1 cellular context compared by ENCODE assay signal in genomic region chr16:14564881-14565687, GRCh38.
TF ChIP-seq lines count a peak whose summit lies in the region.

No MANE protein-coding gene starts in this region.

TF ChIP-seq in HepG2, 621 proteins besides CTCF, POLR2A, EP300 and RAD21 (continued from another document):
- 0 out of 2 replicates have a peak, but pooled peaks have one; percentile 25 for TF ChIP-seq ZNF646 (CRISPR knock-in tag; IDR thresholded peaks at IDR 0.05)
- peak; percentile 19; the same call in 1 of the 2 replicates for TF ChIP-seq PATZ1 (CRISPR knock-in tag; IDR thresholded peaks at IDR 0.05)
- no peak for TF ChIP-seq SOX6 (IDR thresholded peaks at IDR 0.05)
- peak; percentile 58 for TF ChIP-seq SOX6 (CRISPR knock-in tag; IDR thresholded peaks at IDR 0.05)
- peak; percentile 24; the same call in 1 of the 2 replicates for TF ChIP-seq KAT8 (CRISPR knock-in tag; IDR thresholded peaks at IDR 0.05)
- peak; percentile 19; the same call in 1 of the 2 replicates for TF ChIP-seq CEBPG (CRISPR knock-in tag; IDR thresholded peaks at IDR 0.05)
- TF ChIP-seq ETV5 (CRISPR knock-in tag; IDR thresholded peaks at IDR 0.05; ENCODE audit: borderline replicate concordance): peak; percentile 17; the same call in 1 of the 2 replicates
- 0 out of 2 replicates have a peak, but pooled peaks have one; percentile 14 for TF ChIP-seq ELF3 (CRISPR knock-in tag; IDR thresholded peaks at IDR 0.05)
- no peak for TF ChIP-seq FOXP1 (IDR thresholded peaks at IDR 0.05)
- peak; percentile 55; the same call in 1 of the 2 replicates for TF ChIP-seq FOXP1 (CRISPR knock-in tag; IDR thresholded peaks at IDR 0.05)
- 0 out of 2 replicates have a peak, but pooled peaks have one; percentile 15 for TF ChIP-seq TFDP2 (CRISPR knock-in tag; IDR thresholded peaks at IDR 0.05)
- TF ChIP-seq GABPB1 (CRISPR knock-in tag; IDR thresholded peaks at IDR 0.05): no peak
- peak; percentile 18; the same call in 1 of the 2 replicates for TF ChIP-seq NFIC (IDR thresholded peaks at IDR 0.05; ENCODE audit: low read length)
- no peak for TF ChIP-seq ZBTB37 (CRISPR knock-in tag; IDR thresholded peaks at IDR 0.05)
- no peak for TF ChIP-seq DMTF1 (CRISPR knock-in tag; IDR thresholded peaks at IDR 0.05)
- peak; percentile 23; the same call in 1 of the 2 replicates for TF ChIP-seq PAXIP1 (CRISPR knock-in tag; conservative IDR thresholded peaks at IDR 0.05)
- no peak for TF ChIP-seq RXRB (CRISPR knock-in tag; IDR thresholded peaks at IDR 0.05; ENCODE audit: borderline replicate concordance)
- TF ChIP-seq MIXL1 (CRISPR knock-in tag; IDR thresholded peaks at IDR 0.05): 0 out of 2 replicates have a peak, but pooled peaks have one; percentile 61
- TF ChIP-seq THAP11 (CRISPR knock-in tag; IDR thresholded peaks at IDR 0.05): peak; percentile 41; the same call in 1 of the 2 replicates
- TF ChIP-seq PRDM15 (CRISPR knock-in tag; IDR thresholded peaks at IDR 0.05): no peak
- peak; percentile 58 for TF ChIP-seq FOXA3 (CRISPR knock-in tag; IDR thresholded peaks at IDR 0.05)
- 0 out of 2 replicates have a peak, but pooled peaks have one; percentile 20 for TF ChIP-seq ZGPAT (CRISPR knock-in tag; IDR thresholded peaks at IDR 0.05)
- peak; percentile 81; the same call in 1 of the 2 replicates for TF ChIP-seq SIX1 (CRISPR knock-in tag; IDR thresholded peaks at IDR 0.05; ENCODE audit: borderline replicate concordance)
- 0 out of 2 replicates have a peak, but pooled peaks have one; percentile 21 for TF ChIP-seq ZNF792 (CRISPR knock-in tag; IDR thresholded peaks at IDR 0.05)
- TF ChIP-seq CREB1 (IDR thresholded peaks at IDR 0.05): no peak
- TF ChIP-seq CREB1 (CRISPR knock-in tag; IDR thresholded peaks at IDR 0.05): 0 out of 2 replicates have a peak, but pooled peaks have one; percentile 50
- 0 out of 2 replicates have a peak, but pooled peaks have one; percentile 34 for TF ChIP-seq NPAS2 (CRISPR knock-in tag; IDR thresholded peaks at IDR 0.05; ENCODE audit: borderline replicate concordance)
- TF ChIP-seq FOXO4 (CRISPR knock-in tag; conservative IDR thresholded peaks at IDR 0.05): 0 out of 2 replicates have a peak, but pooled peaks have one; percentile 58
- no peak for TF ChIP-seq ZNF432 (CRISPR knock-in tag; IDR thresholded peaks at IDR 0.05; ENCODE audit: borderline replicate concordance)
